13 cellular contexts compared by ENCODE assay signal in the genomic region with DNA sequence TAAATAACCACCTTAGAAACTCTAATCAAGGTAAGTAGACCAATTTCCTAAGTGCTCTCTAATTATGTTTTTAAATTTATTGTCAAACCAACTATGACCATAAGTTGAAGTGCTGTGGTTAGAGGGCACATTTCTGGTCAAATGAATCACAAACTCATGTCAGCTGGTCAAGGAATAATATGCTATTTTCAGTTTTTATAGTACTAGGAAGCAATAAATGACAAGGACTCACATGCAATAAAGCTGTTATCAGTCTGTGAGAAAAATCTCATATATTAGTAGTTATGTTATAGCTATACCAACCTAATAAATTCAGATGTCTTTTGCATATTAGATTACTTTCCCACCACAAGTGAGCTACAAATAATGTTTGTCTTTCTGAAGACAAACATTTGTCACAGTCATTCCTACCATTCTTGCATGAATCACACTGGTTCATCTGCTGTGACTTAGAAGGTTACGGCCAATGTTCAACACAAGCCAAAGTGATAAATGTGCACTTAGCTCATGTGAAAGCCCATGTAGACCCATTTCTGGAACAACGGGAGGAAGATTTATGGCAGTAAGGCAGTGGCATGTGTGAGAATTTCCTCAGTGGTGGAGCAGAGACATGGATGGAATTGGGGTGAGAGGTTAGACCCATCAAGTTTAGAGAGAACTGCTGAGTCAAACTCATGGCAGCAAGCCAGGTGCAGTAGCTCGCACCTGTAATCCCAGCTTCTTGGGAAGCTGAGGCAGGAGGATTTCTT. TPM values are rescaled to one million over a fixed set of nuclear protein-coding genes. Genes with fewer than 3 reads are reported as not detected.
DNase-seq lines count a peak whose midpoint lies in the region; ATAC-seq, FAIRE-seq and TF ChIP-seq lines count a peak whose summit lies in the region.
"Had no signal": no experiment of that assay in that cellular context is flagged by ENCODE, and none has a peak within 500 bp of the region (broad histone marks: within the 10 kb centered on the region; RNA-seq: fewer than 3 reads in every experiment).

No MANE protein-coding gene starts in this region.

- no peak for FAIRE-seq in GM12892 (lab: Jason Lieb, UNC)

- H3K4me3 ChIP-seq in AG09309 (ENCODE audit: control insufficient read depth, low read depth, low read length) (no peak overlapping the region), tibial nerve (no peak overlapping the region)

- no peaks in the 10 kb centered on the region for H3K9me3 ChIP-seq in tibial nerve

- no peaks in the 10 kb centered on the region for H3K36me3 ChIP-seq in tibial nerve

- no peak for TF ChIP-seq CTCF in AG09309 (IDR thresholded peaks at IDR 0.05; ENCODE audit: control insufficient read depth, insufficient read depth, low read depth, low read length, missing control alignments)
- no peak for TF ChIP-seq CTCF in tibial nerve (IDR thresholded peaks at IDR 0.05)

- WGBS in tibial nerve, 2 donors: 51 to 58% methylated on average over 3 of the region's 3 CpGs

- DNase-seq in AG09309 (ENCODE audit: low read depth): peak; percentile 82
- peak; percentile 58 for DNase-seq in HS-27A (ENCODE audit: low read depth)
- DNase-seq in amniotic epithelial cell (ENCODE audit: low read depth): peak; percentile 82
- DNase-seq in islet precursor cell: peak; percentile 55
- DNase-seq in tibial nerve (ENCODE audit: low spot score in 2 of 2): no peak
- no peak for DNase-seq in GM12892 (ENCODE audit: insufficient read length)
- DNase-seq: activated CD4-positive, alpha-beta T cell treated with anti-CD3 and anti-CD28 coated beads for 1 hour; anterior cingulate cortex; CD8-positive, alpha-beta memory T cell; hypothalamus; nucleus accumbens had no signal

- no peak for ATAC-seq in GM19324 (IDR thresholded peaks at IDR 0.05; ENCODE audit: low FRiP score, unreplicated experiment)
- no peak for ATAC-seq in GM18867 (IDR thresholded peaks at IDR 0.05; ENCODE audit: unreplicated experiment)

- TF ChIP-seq POLR2A in tibial nerve (IDR thresholded peaks at IDR 0.05) (no peak), GM12892 (IDR thresholded peaks at IDR 0.05; ENCODE audit: low read depth, low read length) (no peak)

- no peak for TF ChIP-seq EP300 in tibial nerve (IDR thresholded peaks at IDR 0.05)

- peak overlapping the region in 1 of 4 donors; percentile 16 for H3K27ac ChIP-seq in tibial nerve

- no peaks in the 10 kb centered on the region for H3K4me1 ChIP-seq in tibial nerve

- H3K27me3 ChIP-seq in tibial nerve: peaks cover 0 to 8% of the 10 kb centered on the region in 2 donors

RNA-seq across cellular contexts. Expression of a gene that starts 27.4 kb away (rescaled TPM):
- total RNA-seq in tibial nerve: 10 to 100 TPM in 3 of 4 donors, 1 to 10 TPM in 1; 9.4 to 15.9 (median 13.1) TPM
- polyA plus RNA-seq in GM12892 (2012; ENCODE audit: missing spikeins): 3.9 TPM

RNA-seq across cellular contexts. Expression of a gene that starts 58.9 kb away (rescaled TPM):
- 10 to 100 TPM in 2 of 4 donors, 1 to 10 TPM in 2; 5.9 to 21.3 (median 13.8) TPM for total RNA-seq in tibial nerve
- polyA plus RNA-seq in GM12892 (2012; ENCODE audit: missing spikeins): 25.5 TPM

Comparison
In these comparisons a context has a peak if more than half of its experiments do, and no peak if none do; other contexts are left out.
1. DNase-seq: peak in AG09309 (single experiment), HS-27A (single experiment), amniotic epithelial cell (single experiment) and islet precursor cell (single experiment); none in tibial nerve (0 of 2) and GM12892 (single experiment).